In the genomic region with DNA sequence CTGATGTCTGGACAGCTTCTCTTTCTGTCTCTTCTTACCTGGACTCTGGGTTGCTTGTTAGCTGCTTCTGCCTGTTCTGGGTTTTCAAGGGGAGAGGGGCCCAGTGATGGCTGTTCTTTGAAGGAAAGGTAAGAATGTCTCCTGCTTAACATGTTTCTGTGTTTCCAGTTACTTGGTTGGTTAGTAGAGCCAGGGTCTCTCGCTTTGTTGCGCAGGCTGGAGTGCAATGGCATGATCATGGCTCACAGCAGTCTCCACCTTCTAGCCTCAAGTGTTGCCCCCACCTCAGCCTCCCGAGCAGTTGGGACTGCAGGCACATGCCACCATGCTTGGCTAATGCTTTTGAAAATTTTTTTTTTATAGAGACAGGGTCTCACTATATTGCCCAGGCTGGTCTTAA, we compare ENCODE assay signal across 19 cellular contexts.
DNase-seq lines count a peak whose midpoint lies in the region; ATAC-seq and TF ChIP-seq lines count a peak whose summit lies in the region.
"Had no signal": no experiment of that assay in that cellular context is flagged by ENCODE, and none has a peak within 500 bp of the region (broad histone marks: within the 10 kb centered on the region; RNA-seq: fewer than 3 reads in every experiment).

No MANE protein-coding gene starts in this region.

- H3K4me3 ChIP-seq in DND-41 (ENCODE audit: low read depth in 1 of 2, low read length in 2 of 2) (no peak overlapping the region), brain microvascular endothelial cell (ENCODE audit: low read depth, low read length) (no peak overlapping the region), lower lobe of right lung (no peak overlapping the region), thoracic aorta (no peak overlapping the region)
- H3K4me3 ChIP-seq: GM23338 had no signal

- no peaks in the 10 kb centered on the region for H3K9me3 ChIP-seq in DND-41 (ENCODE audit: insufficient read depth, low read length, severe bottlenecking)
- H3K9me3 ChIP-seq in lower lobe of right lung = no peaks in the 10 kb centered on the region
- H3K9me3 ChIP-seq in thoracic aorta = no peaks in the 10 kb centered on the region

- H3K27ac ChIP-seq in DND-41 (ENCODE audit: low read length) = no peak overlapping the region
- peak overlapping the region; percentile 84 for H3K27ac ChIP-seq in brain microvascular endothelial cell
- peak overlapping the region; percentile 91 for H3K27ac ChIP-seq in lower lobe of right lung
- peak overlapping the region; percentile 82 to 91 for H3K27ac ChIP-seq in thoracic aorta
- H3K27ac ChIP-seq: foreskin keratinocyte, HL-60 had no signal

- no peaks in the 10 kb centered on the region for H4K20me1 ChIP-seq in DND-41 (ENCODE audit: insufficient read depth, low read length)

- H3K36me3 ChIP-seq in DND-41 (ENCODE audit: insufficient read depth, low read length) (peaks cover 22% of the 10 kb centered on the region), brain microvascular endothelial cell (replicated peaks) (peaks cover 5% of the 10 kb centered on the region), lower lobe of right lung (peaks cover 19% of the 10 kb centered on the region), thoracic aorta (peaks cover 11% of the 10 kb centered on the region)

- ATAC-seq in DND-41 (ENCODE audit: insufficient read depth, low read depth) = no peak
- no peak for ATAC-seq in lower lobe of right lung
- no peak for ATAC-seq in thoracic aorta (ENCODE audit: insufficient number of reproducible peaks, low FRiP score, low read depth)
- no peak for ATAC-seq in HG03521 (IDR thresholded peaks at IDR 0.05; ENCODE audit: unreplicated experiment)
- ATAC-seq in GM21619 (IDR thresholded peaks at IDR 0.05; ENCODE audit: unreplicated experiment) = no peak
- ATAC-seq: foreskin keratinocyte, GM23338 had no signal

- no peak overlapping the region for H3K4me2 ChIP-seq in DND-41 (ENCODE audit: insufficient read depth, low read length)
- H3K4me2 ChIP-seq: GM23338 had no signal

- peak; percentile 2 for DNase-seq in DND-41
- no peak for DNase-seq in brain microvascular endothelial cell
- DNase-seq in lower lobe of right lung = peak; percentile 6
- DNase-seq in thoracic aorta (ENCODE audit: low spot score) = no peak
- DNase-seq in activated naive CD4-positive, alpha-beta T cell treated with anti-CD3 and anti-CD28 coated beads, Interleukin-2, amount 10 ng/mL, durations not matched to agents 7 days and 5 days = no peak
- DNase-seq: activated B cell treated with CpG ODN at 0.5 μM for 24 hours, foreskin keratinocyte, MV-4-11, naive B cell, NCI-H2029, NCI-H510A treated with DMSO at 0.1 percent for 48 hours, SHP77 treated with DMSO at 0.1 percent for 48 hours, small intestine had no signal

- H3K4me3 Mint-ChIP-seq in activated naive CD4-positive, alpha-beta T cell treated with anti-CD3 and anti-CD28 coated beads, Interleukin-2, amount 10 ng/mL, durations not matched to agents 7 days and 5 days = no peak overlapping the region
- H3K4me3 Mint-ChIP-seq: activated B cell treated with CpG ODN at 0.5 μM for 24 hours; activated T-helper 1 cell treated with anti-CD3 and anti-CD28 coated beads, Interleukin-12 subunit alpha, Interleukin-12 subunit beta, Interleukin-2, Interleukin-4 antibody, amounts not matched to agents 30 ng/mL and 10 ng/mL and 1 ng/mL, durations not matched to agents 14 hours and 24 hours and 36 hours; GM23338; naive B cell; T-helper 1 cell treated with Interleukin-12 subunit alpha and Interleukin-12 subunit beta and Interleukin-4 antibody, amounts not matched to agents 30 μg/mL and 1 μg/mL, for 36 hours had no signal

- H3K27me3 Mint-ChIP-seq in activated naive CD4-positive, alpha-beta T cell treated with anti-CD3 and anti-CD28 coated beads, Interleukin-2, amount 10 ng/mL, durations not matched to agents 7 days and 5 days = no peaks in the 10 kb centered on the region
- H3K27me3 Mint-ChIP-seq: activated B cell treated with CpG ODN at 0.5 μM for 24 hours, naive B cell had no signal

- H3K9me3 Mint-ChIP-seq in activated naive CD4-positive, alpha-beta T cell treated with anti-CD3 and anti-CD28 coated beads, Interleukin-2, amount 10 ng/mL, durations not matched to agents 7 days and 5 days = no peaks in the 10 kb centered on the region
- H3K9me3 Mint-ChIP-seq: activated B cell treated with CpG ODN at 0.5 μM for 24 hours; activated T-helper 1 cell treated with anti-CD3 and anti-CD28 coated beads, Interleukin-12 subunit alpha, Interleukin-12 subunit beta, Interleukin-2, Interleukin-4 antibody, amounts not matched to agents 30 ng/mL and 10 ng/mL and 1 ng/mL, durations not matched to agents 14 hours and 24 hours and 36 hours; GM23338; naive B cell; T-helper 1 cell treated with Interleukin-12 subunit alpha and Interleukin-12 subunit beta and Interleukin-4 antibody, amounts not matched to agents 30 μg/mL and 1 μg/mL, for 36 hours had no signal

- no peak overlapping the region for H2AFZ ChIP-seq in DND-41 (ENCODE audit: low read depth, low read length)
- H2AFZ ChIP-seq: GM23338 had no signal

- in situ Hi-C loops in brain microvascular endothelial cell (cut with HindIII; ENCODE audit: low pct_ligation_motif_present, low sequenced_read_pairs) = no loop called here

- H3K27ac Mint-ChIP-seq in activated naive CD4-positive, alpha-beta T cell treated with anti-CD3 and anti-CD28 coated beads, Interleukin-2, amount 10 ng/mL, durations not matched to agents 7 days and 5 days = no peak overlapping the region
- H3K27ac Mint-ChIP-seq: activated B cell treated with CpG ODN at 0.5 μM for 24 hours; activated T-helper 1 cell treated with anti-CD3 and anti-CD28 coated beads, Interleukin-12 subunit alpha, Interleukin-12 subunit beta, Interleukin-2, Interleukin-4 antibody, amounts not matched to agents 30 ng/mL and 10 ng/mL and 1 ng/mL, durations not matched to agents 14 hours and 24 hours and 36 hours; GM23338; naive B cell; T-helper 1 cell treated with Interleukin-12 subunit alpha and Interleukin-12 subunit beta and Interleukin-4 antibody, amounts not matched to agents 30 μg/mL and 1 μg/mL, for 36 hours had no signal

- intact Hi-C loops in lower lobe of right lung (cut with DNase I) = no loop called here

- no peaks in the 10 kb centered on the region for H3K27me3 ChIP-seq in DND-41 (ENCODE audit: insufficient read depth, low read length, poor library complexity)
- no peaks in the 10 kb centered on the region for H3K27me3 ChIP-seq in brain microvascular endothelial cell (replicated peaks)
- no peaks in the 10 kb centered on the region for H3K27me3 ChIP-seq in lower lobe of right lung (ENCODE audit: low read depth)
- no peaks in the 10 kb centered on the region for H3K27me3 ChIP-seq in thoracic aorta (replicated peaks; ENCODE audit: insufficient read depth)
- H3K27me3 ChIP-seq: foreskin keratinocyte had no signal

- no peaks in the 10 kb centered on the region for H3K4me1 Mint-ChIP-seq in activated naive CD4-positive, alpha-beta T cell treated with anti-CD3 and anti-CD28 coated beads, Interleukin-2, amount 10 ng/mL, durations not matched to agents 7 days and 5 days
- H3K4me1 Mint-ChIP-seq: activated B cell treated with CpG ODN at 0.5 μM for 24 hours, GM23338, naive B cell had no signal

- no peaks in the 10 kb centered on the region for H3K4me1 ChIP-seq in DND-41 (ENCODE audit: insufficient read depth, low read length)
- peaks cover 23% of the 10 kb centered on the region for H3K4me1 ChIP-seq in lower lobe of right lung
- peaks cover 17 to 29% of the 10 kb centered on the region in 2 donors for H3K4me1 ChIP-seq in thoracic aorta (ENCODE audit: control insufficient read depth in 1 of 2, low read depth in 2 of 2)
- H3K4me1 ChIP-seq: foreskin keratinocyte had no signal

- CTCF ChIA-PET in activated naive CD4-positive, alpha-beta T cell treated with anti-CD3 and anti-CD28 coated beads, Interleukin-2, amount 10 ng/mL, durations not matched to agents 7 days and 5 days (lab: Charles Lee) = interaction anchor here (0.9 kb wide), 1 partner anchor 69 kb away, joined by 3 read pairs; no protein-coding TSS in a partner anchor

- H3K79me2 ChIP-seq in DND-41 (ENCODE audit: insufficient read depth, low read length) = no peaks in the 10 kb centered on the region

- H3K9ac ChIP-seq in DND-41 (ENCODE audit: low read depth, low read length) = no peak overlapping the region

- TF ChIP-seq CTCF in DND-41 (IDR thresholded peaks at IDR 0.05; ENCODE audit: borderline replicate concordance, extremely low read depth, low read length, poor library complexity, severe bottlenecking) (no peak), brain microvascular endothelial cell (IDR thresholded peaks at IDR 0.05; ENCODE audit: low read depth, low read length, missing control alignments) (no peak), lower lobe of right lung (IDR thresholded peaks at IDR 0.05) (no peak), thoracic aorta (IDR thresholded peaks at IDR 0.05) (no peak)

- peaks cover 5% of the 10 kb centered on the region for H3K36me3 Mint-ChIP-seq in activated naive CD4-positive, alpha-beta T cell treated with anti-CD3 and anti-CD28 coated beads, Interleukin-2, amount 10 ng/mL, durations not matched to agents 7 days and 5 days

Comparison
In these comparisons a context has a peak if more than half of its experiments do, and no peak if none do; other contexts are left out.
1. DNase-seq: peak in DND-41 (single experiment) and lower lobe of right lung (single experiment); none in brain microvascular endothelial cell (single experiment), thoracic aorta (single experiment) and activated naive CD4-positive, alpha-beta T cell treated with anti-CD3 and anti-CD28 coated beads, Interleukin-2, amount 10 ng/mL, durations not matched to agents 7 days and 5 days (single experiment).